In the genomic region with DNA sequence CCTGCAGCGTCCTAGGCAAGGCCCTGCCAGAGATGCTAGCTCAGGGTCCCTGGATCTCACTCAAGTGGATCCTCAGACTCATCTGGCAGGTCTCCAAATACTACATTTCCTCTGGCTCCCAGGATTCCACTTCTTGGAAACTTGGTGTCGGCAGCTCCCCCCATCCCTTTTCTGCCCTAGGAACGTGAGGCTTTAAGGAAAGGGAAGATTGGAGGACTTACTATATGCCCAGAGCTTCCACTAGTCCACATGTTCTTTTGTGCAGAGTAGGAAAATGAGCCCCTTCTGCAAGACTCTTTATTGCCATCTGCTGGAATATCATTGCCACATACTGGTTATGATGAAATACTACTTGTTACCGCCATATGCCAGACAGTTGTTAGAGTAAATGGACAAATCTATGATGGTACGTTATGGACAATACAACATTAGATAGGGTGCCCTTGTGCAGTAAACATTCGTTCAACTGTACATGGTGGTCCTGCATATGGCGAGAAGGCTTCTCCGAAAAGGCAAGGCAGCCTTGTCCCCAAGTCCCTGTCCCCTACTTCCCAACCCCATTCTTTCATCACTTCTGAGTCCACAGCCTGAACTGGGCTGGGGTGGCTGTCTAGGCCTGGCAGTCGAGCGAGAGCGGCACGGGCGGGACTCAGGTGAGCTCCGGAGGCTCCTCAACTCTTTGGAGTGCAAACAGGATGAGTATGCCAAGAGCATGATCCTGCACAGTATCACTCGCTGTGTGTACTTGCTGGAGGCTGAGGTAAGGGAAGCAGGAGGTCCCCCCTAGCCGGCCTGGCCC, we compare ENCODE assay signal across 8 cellular contexts. TPM values are rescaled to one million over a fixed set of nuclear protein-coding genes. Genes with fewer than 3 reads are reported as not detected.
DNase-seq lines count a peak whose midpoint lies in the region; ATAC-seq and TF ChIP-seq lines count a peak whose summit lies in the region.

No MANE protein-coding gene starts in this region.

- H3K9me3 Mint-ChIP-seq in effector memory CD8-positive, alpha-beta T cell = no peaks in the 10 kb centered on the region

- no peak overlapping the region for H3K4me3 ChIP-seq in GM12875 (ENCODE audit: low read depth, low read length)

- H3K36me3 Mint-ChIP-seq in effector memory CD8-positive, alpha-beta T cell (ENCODE audit: insufficient read depth) = peaks cover 2% of the 10 kb centered on the region

- peaks cover 25 to 28% of the 10 kb centered on the region in 2 donors for H3K4me1 Mint-ChIP-seq in effector memory CD8-positive, alpha-beta T cell (ENCODE audit: low read depth in 2 of 2)

- peak; percentile 56 for TF ChIP-seq CTCF in GM12875 (IDR thresholded peaks at IDR 0.05; ENCODE audit: borderline replicate concordance, insufficient read depth, low read depth, low read length)

- ATAC-seq in effector memory CD8-positive, alpha-beta T cell (replicated peaks) = peak; percentile 73
- ATAC-seq in GM19395 (IDR thresholded peaks at IDR 0.05; ENCODE audit: unreplicated experiment) (no peak), HG02884 (IDR thresholded peaks at IDR 0.05; ENCODE audit: unreplicated experiment) (no peak)

- DNase-seq in AG08395 (ENCODE audit: low spot score) = peak; percentile 87
- DNase-seq in NCI-H146 treated with DMSO at 0.1 percent for 48 hours (lab: John Stamatoyannopoulos, UW; ENCODE audit: unreplicated experiment) = peak; percentile 57
- peak; percentile 87 for DNase-seq in SKM-1 (lab: John Stamatoyannopoulos, UW; ENCODE audit: unreplicated experiment)
- DNase-seq in effector memory CD8-positive, alpha-beta T cell = peak; percentile 37 to 41 (median 37)
- peak; percentile 77 for DNase-seq in myocyte (ENCODE audit: low read depth)

- peak overlapping the region in 1 of 2 donors; percentile 42 for H3K4me3 Mint-ChIP-seq in effector memory CD8-positive, alpha-beta T cell

- peak overlapping the region; percentile 6 to 79 for H3K27ac Mint-ChIP-seq in effector memory CD8-positive, alpha-beta T cell

- H3K27me3 Mint-ChIP-seq in effector memory CD8-positive, alpha-beta T cell = peaks cover 0 to 1% of the 10 kb centered on the region in 2 donors

RNA-seq across cellular contexts. Expression of gene ARMC12, which starts 0.8 kb away (rescaled TPM):
- 0.16 and 0.37 TPM in 2 replicates for total RNA-seq in myocyte
- polyA plus RNA-seq in myocyte (2012) = 0.32 TPM

RNA-seq across cellular contexts. Expression of gene CLPSL2, which starts 38.8 kb away (rescaled TPM):
- not detected in 2 replicates for total RNA-seq in myocyte
- polyA plus RNA-seq in myocyte (2012) = not detected

RNA-seq across cellular contexts. Expression of gene CLPSL1, which starts 43.2 kb away (rescaled TPM):
- not detected in 2 replicates for total RNA-seq in myocyte
- polyA plus RNA-seq in myocyte (2012) = not detected

RNA-seq across cellular contexts. Expression of gene FKBP5, which starts 48.9 kb away (rescaled TPM):
- total RNA-seq in myocyte = 10.3 and 13.4 TPM in 2 replicates
- polyA plus RNA-seq in myocyte (2012) = 11.7 TPM

RNA-seq across cellular contexts. Expression of gene CLPS, which starts 59.5 kb away (rescaled TPM):
- total RNA-seq in myocyte = not detected in 2 replicates
- not detected for polyA plus RNA-seq in myocyte (2012)

Comparison
In these comparisons a context has a peak if more than half of its experiments do, and no peak if none do; other contexts are left out.
1. DNase-seq: peak in every context shown above with its lines; median percentile 87 in AG08395; 87 in SKM-1; 77 in myocyte; 57 in NCI-H146 treated with DMSO at 0.1 percent for 48 hours; 37 in effector memory CD8-positive, alpha-beta T cell.